1 cellular context compared by ENCODE assay signal in genomic region chr6:25959890-25960531, GRCh38.
TF ChIP-seq lines count a peak whose summit lies in the region.

No MANE protein-coding gene starts in this region.

TF ChIP-seq in HepG2, 621 proteins besides CTCF, POLR2A, EP300 and RAD21:
- TF ChIP-seq ZNF142 (CRISPR knock-in tag; IDR thresholded peaks at IDR 0.05) (no peak), ZBTB37 (CRISPR knock-in tag; IDR thresholded peaks at IDR 0.05) (no peak), MAFG (CRISPR knock-in tag; IDR thresholded peaks at IDR 0.05) (no peak), PBX3 (CRISPR knock-in tag; IDR thresholded peaks at IDR 0.05; ENCODE audit: borderline replicate concordance) (no peak), ZBTB25 (CRISPR knock-in tag; IDR thresholded peaks at IDR 0.05) (no peak), NCOA2 (CRISPR knock-in tag; IDR thresholded peaks at IDR 0.05) (no peak), TEAD3 (CRISPR knock-in tag; optimal IDR thresholded peaks at IDR 0.05; ENCODE audit: borderline replicate concordance) (no peak), ZNF619 (CRISPR knock-in tag; IDR thresholded peaks at IDR 0.05) (no peak), ZNF180 (CRISPR knock-in tag; IDR thresholded peaks at IDR 0.05; ENCODE audit: borderline replicate concordance, low read depth) (no peak), GLMP (CRISPR knock-in tag; IDR thresholded peaks at IDR 0.05; ENCODE audit: borderline replicate concordance) (no peak), TSC22D2 (CRISPR knock-in tag; IDR thresholded peaks at IDR 0.05; ENCODE audit: borderline replicate concordance) (no peak), ZNF784 (CRISPR knock-in tag; IDR thresholded peaks at IDR 0.05; ENCODE audit: borderline replicate concordance) (no peak), ZNF333 (CRISPR knock-in tag; IDR thresholded peaks at IDR 0.05; ENCODE audit: borderline replicate concordance) (no peak)
